14 cellular contexts compared by ENCODE assay signal in the genomic region with DNA sequence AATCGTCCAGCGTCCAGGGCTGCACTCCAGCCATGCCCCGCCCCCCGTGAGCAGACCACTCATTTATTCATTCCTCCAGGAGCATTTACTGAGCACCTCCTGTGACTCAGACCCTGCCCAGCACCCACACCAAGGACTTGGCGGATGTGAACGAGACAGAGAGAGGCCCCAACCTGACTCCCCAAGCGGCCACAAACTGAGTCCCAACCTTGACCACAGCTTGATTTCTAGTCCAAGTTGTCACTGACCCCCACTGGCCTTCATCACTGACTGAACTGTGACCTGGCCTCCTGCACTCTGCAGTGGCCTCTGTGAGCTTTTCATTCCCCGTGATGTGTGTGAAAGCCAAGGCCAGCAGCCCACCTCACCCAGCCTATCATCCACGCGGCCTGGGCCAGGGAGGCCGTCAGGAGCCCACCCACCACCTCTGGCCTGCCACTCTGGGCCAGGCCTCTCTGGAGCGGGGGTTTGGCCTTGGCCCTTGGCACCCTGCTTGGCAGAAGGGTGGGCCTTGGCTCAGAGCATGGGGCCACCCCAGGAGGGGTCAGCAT. TPM values are rescaled to one million over a fixed set of nuclear protein-coding genes. Genes with fewer than 3 reads are reported as not detected.
DNase-seq lines count a peak whose midpoint lies in the region; ATAC-seq, FAIRE-seq and TF ChIP-seq lines count a peak whose summit lies in the region.
"Had no signal": no experiment of that assay in that cellular context is flagged by ENCODE, and none has a peak within 500 bp of the region (broad histone marks: within the 10 kb centered on the region; RNA-seq: fewer than 3 reads in every experiment).

No MANE protein-coding gene starts in this region.

- no peak for ATAC-seq in activated naive CD4-positive, alpha-beta T cell treated with anti-CD3 and anti-CD28 coated beads, Interleukin-2, amount 50 U/mL, for 72 hours
- ATAC-seq: left ventricle myocardium superior had no signal

- peaks cover 28 to 38% of the 10 kb centered on the region in 2 donors for H3K36me3 Mint-ChIP-seq in activated naive CD4-positive, alpha-beta T cell treated with anti-CD3 and anti-CD28 coated beads, Interleukin-2, amount 50 U/mL, for 72 hours

- no peak for TF ChIP-seq CTCF in cardiac fibroblast (IDR thresholded peaks at IDR 0.05; ENCODE audit: low read depth, low read length)

- peak; percentile 95 for FAIRE-seq in RCC 7860 (lab: Jason Lieb, UNC)

- no peak overlapping the region for H3K4me3 ChIP-seq in cardiac fibroblast (replicated peaks in 1 of 2; ENCODE audit: low read depth in 2 of 2, low read length in 2 of 2)
- H3K4me3 ChIP-seq in skeletal muscle cell (ENCODE audit: low read depth, low read length) = no peak overlapping the region
- H3K4me3 ChIP-seq: uterus had no signal

- H3K27ac Mint-ChIP-seq in activated naive CD4-positive, alpha-beta T cell treated with anti-CD3 and anti-CD28 coated beads, Interleukin-2, amount 50 U/mL, for 72 hours = peak overlapping the region; percentile 14 to 81

- no peaks in the 10 kb centered on the region for H3K9me3 Mint-ChIP-seq in activated naive CD4-positive, alpha-beta T cell treated with anti-CD3 and anti-CD28 coated beads, Interleukin-2, amount 50 U/mL, for 72 hours

- DNase-seq in activated naive CD4-positive, alpha-beta T cell treated with anti-CD3 and anti-CD28 coated beads, Interleukin-2, amount 50 U/mL, for 72 hours (ENCODE audit: low spot score in 2 of 2) = no peak
- DNase-seq in activated naive CD4-positive, alpha-beta T cell (lab: John Stamatoyannopoulos, UW) = no peak
- DNase-seq in RCC 7860 (ENCODE audit: low spot score) = peak; percentile 92
- DNase-seq in cardiac fibroblast (ENCODE audit: low read depth in 2 of 2) = peak; percentile 29 to 82
- peak; percentile 43 for DNase-seq in skeletal muscle cell (ENCODE audit: low read depth)
- no peak for DNase-seq in NCI-H2196 treated with DMSO at 0.1 percent for 48 hours (lab: John Stamatoyannopoulos, UW; ENCODE audit: unreplicated experiment)
- no peak for DNase-seq in NCI-H2029 treated with DMSO at 0.1 percent for 48 hours (lab: John Stamatoyannopoulos, UW)
- no peak for DNase-seq in activated CD4-positive, alpha-beta T cell treated with anti-CD3 and anti-CD28 coated beads, Interleukin-2, amount 50 U/mL, for 4 hours
- DNase-seq: activated CD4-positive, alpha-beta T cell treated with anti-CD3 and anti-CD28 coated beads, Interleukin-2, amount 50 U/mL, for 48 hours; DND-41; left ventricle myocardium superior; NCI-H748 treated with DMSO at 0.1 percent for 48 hours; occipital lobe; uterus had no signal

RNA-seq across cellular contexts. Expression of a gene that starts 19.3 kb away (rescaled TPM):
- total RNA-seq in activated naive CD4-positive, alpha-beta T cell treated with anti-CD3 and anti-CD28 coated beads, Interleukin-2, amount 50 U/mL, for 72 hours = 100 to 1,000 TPM; 119 to 136 TPM

Comparison
In these comparisons a context has a peak if more than half of its experiments do, and no peak if none do; other contexts are left out.
1. DNase-seq: peak in RCC 7860 (single experiment), cardiac fibroblast (2 of 2) and skeletal muscle cell (single experiment); none in activated naive CD4-positive, alpha-beta T cell treated with anti-CD3 and anti-CD28 coated beads, Interleukin-2, amount 50 U/mL, for 72 hours (0 of 2), activated naive CD4-positive, alpha-beta T cell (0 of 4), NCI-H2196 treated with DMSO at 0.1 percent for 48 hours (single experiment), NCI-H2029 treated with DMSO at 0.1 percent for 48 hours (single experiment) and activated CD4-positive, alpha-beta T cell treated with anti-CD3 and anti-CD28 coated beads, Interleukin-2, amount 50 U/mL, for 4 hours (0 of 2).